Comparison of ENCODE assay signal across 28 cellular contexts in genomic region chr5:94976863-94977262, GRCh38.
"Had no signal": no experiment of that assay in that cellular context is flagged by ENCODE, and none has a peak within 500 bp of the region (broad histone marks: within the 10 kb centered on the region; RNA-seq: fewer than 3 reads in every experiment).

No MANE protein-coding gene starts in this region.

- H3K9me3 ChIP-seq: testis, thyroid gland had no signal

- H3K4me3 Mint-ChIP-seq: immature natural killer cell; naive thymus-derived CD8-positive, alpha-beta T cell; nephron; neural crest cell; stimulated activated naive B cell treated with anti-CD40 and anti-IgM and Interleukin-4, amounts not matched to agents 10 μg/mL and 1 μg/mL and 100 μg/mL, for 72 hours had no signal

- H3K9ac ChIP-seq: parathyroid adenoma had no signal

- H3K4me3 ChIP-seq: left lung, lower lobe of right lung, right atrium auricular region, skin epidermis, stomach, testis, thyroid gland, transverse colon, upper lobe of left lung had no signal

- DNase-seq: hypothalamus; immature natural killer cell; kidney; left colon; left lung; lower lobe of right lung; mammary epithelial cell; mesenchymal stem cell; naive thymus-derived CD8-positive, alpha-beta T cell; nucleus accumbens; stimulated activated CD4-positive, alpha-beta T cell treated with anti-CD3 and anti-CD28 coated beads, Interleukin-12 subunit alpha, Interleukin-12 subunit beta, amount 100 ng/mL, for 4 hours; stimulated activated CD4-positive, alpha-beta T cell treated with anti-CD3 and anti-CD28 coated beads, Interleukin-15, amount 100 ng/mL, for 24 hours; stimulated activated CD4-positive, alpha-beta T cell treated with anti-CD3 and anti-CD28 coated beads, Interleukin-2, amount 100 ng/mL, for 24 hours; stimulated activated CD4-positive, alpha-beta T cell treated with anti-CD3 and anti-CD28 coated beads, Interleukin-4, amount 100 ng/mL, for 1 hour; stimulated activated naive B cell treated with anti-CD40 and anti-IgM and Interleukin-4, amounts not matched to agents 10 μg/mL and 1 μg/mL and 100 μg/mL, for 72 hours; stimulated activated naive CD8-positive, alpha-beta T cell treated with anti-CD3 and anti-CD28 coated beads, Interleukin-15, Interleukin-2, amounts not matched to agents 100 U/mL and 50 U/mL, for 24 hours; stomach; testis; thyroid gland; transverse colon; upper lobe of left lung had no signal

- H3K4me1 Mint-ChIP-seq: immature natural killer cell; naive thymus-derived CD8-positive, alpha-beta T cell; nephron; neural crest cell; stimulated activated naive B cell treated with anti-CD40 and anti-IgM and Interleukin-4, amounts not matched to agents 10 μg/mL and 1 μg/mL and 100 μg/mL, for 72 hours had no signal

- H3K27me3 ChIP-seq: left lung, right atrium auricular region, stomach, testis, thyroid gland, transverse colon, upper lobe of left lung had no signal

- H3K36me3 ChIP-seq: lower lobe of right lung, right atrium auricular region, stomach, thyroid gland, transverse colon, upper lobe of left lung had no signal

- H2AFZ ChIP-seq: parathyroid adenoma had no signal

- H3K79me2 ChIP-seq: parathyroid adenoma had no signal

- FAIRE-seq: islet of Langerhans had no signal

- ATAC-seq: left colon; left lung; lower lobe of right lung; naive thymus-derived CD8-positive, alpha-beta T cell; sciatic nerve; stimulated activated naive B cell treated with anti-CD40 and anti-IgM and Interleukin-4, amounts not matched to agents 10 μg/mL and 1 μg/mL and 100 μg/mL, for 72 hours; stimulated activated naive CD8-positive, alpha-beta T cell treated with anti-CD3 and anti-CD28 coated beads, Interleukin-15, Interleukin-2, amounts not matched to agents 100 U/mL and 50 U/mL, for 24 hours had no signal

- H3K27me3 Mint-ChIP-seq: stimulated activated naive B cell treated with anti-CD40 and anti-IgM and Interleukin-4, amounts not matched to agents 10 μg/mL and 1 μg/mL and 100 μg/mL, for 72 hours had no signal

- H3K36me3 Mint-ChIP-seq: stimulated activated naive B cell treated with anti-CD40 and anti-IgM and Interleukin-4, amounts not matched to agents 10 μg/mL and 1 μg/mL and 100 μg/mL, for 72 hours had no signal

- H3K4me1 ChIP-seq: left lung, lower lobe of right lung, parathyroid adenoma, right atrium auricular region, stomach, testis, thyroid gland, transverse colon, upper lobe of left lung had no signal

- H3K27ac Mint-ChIP-seq: immature natural killer cell; naive thymus-derived CD8-positive, alpha-beta T cell; nephron; stimulated activated naive B cell treated with anti-CD40 and anti-IgM and Interleukin-4, amounts not matched to agents 10 μg/mL and 1 μg/mL and 100 μg/mL, for 72 hours had no signal

- H3K27ac ChIP-seq: left lung, lower lobe of right lung, parathyroid adenoma, right atrium auricular region, skin epidermis, stomach, testis, thyroid gland, transverse colon, upper lobe of left lung had no signal
